Comparison of ENCODE assay signal across 1 cellular context in genomic region chr10:124565565-124566221, GRCh38.
TF ChIP-seq lines count a peak whose summit lies in the region.

No MANE protein-coding gene starts in this region.

TF ChIP-seq in WTC11, 78 proteins besides CTCF, POLR2A, EP300 and RAD21 (continued from another document):
- TF ChIP-seq ZNF281 (CRISPR knock-in tag; IDR thresholded peaks at IDR 0.05) (0 out of 2 replicates have a peak, but pooled peaks have one; percentile 32), MAX (CRISPR knock-in tag; IDR thresholded peaks at IDR 0.05) (0 out of 2 replicates have a peak, but pooled peaks have one; percentile 26), ZNF232 (CRISPR knock-in tag; IDR thresholded peaks at IDR 0.05) (no peak), JUN (CRISPR knock-in tag; IDR thresholded peaks at IDR 0.05) (no peak), RORB (CRISPR knock-in tag; IDR thresholded peaks at IDR 0.05) (no peak), ZNF138 (CRISPR knock-in tag; conservative IDR thresholded peaks at IDR 0.05) (0 out of 2 replicates have a peak, but pooled peaks have one; percentile 41), HMGXB4 (CRISPR knock-in tag; IDR thresholded peaks at IDR 0.05) (peak; percentile 50; the same call in 1 of the 2 replicates), ZNF423 (CRISPR knock-in tag; IDR thresholded peaks at IDR 0.05) (peak; percentile 51; the same call in 1 of the 2 replicates)
